1 cellular context compared by ENCODE assay signal in the genomic region with DNA sequence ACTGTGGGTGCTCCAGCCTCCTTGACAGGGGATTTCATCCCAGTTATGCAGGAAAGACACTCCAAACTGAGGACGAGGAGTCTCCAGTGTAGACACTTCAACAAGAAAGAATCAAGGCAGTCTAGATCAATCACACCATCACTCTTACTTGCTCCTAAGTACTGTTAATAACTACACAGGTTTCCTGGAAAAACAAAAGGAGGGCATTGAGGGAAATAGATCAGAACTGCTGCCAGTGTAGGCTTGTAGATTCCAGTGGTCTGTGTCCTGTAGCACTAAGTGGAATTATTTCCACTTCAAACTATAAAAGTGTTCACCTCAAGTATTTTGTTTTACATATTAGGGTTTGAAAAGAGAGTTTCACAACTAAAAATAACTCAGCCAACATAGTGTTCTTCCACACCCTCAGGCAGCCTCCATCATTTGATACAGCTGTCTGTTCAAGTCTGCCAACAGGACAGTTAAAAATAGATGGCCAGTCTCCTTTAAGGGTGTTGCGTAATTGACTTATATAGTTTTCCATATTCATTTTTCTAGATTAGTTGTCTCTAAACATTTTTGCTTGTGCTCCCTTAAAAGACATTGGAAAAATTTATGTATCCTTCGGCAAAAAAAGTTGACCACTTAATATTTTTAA.
TF ChIP-seq lines count a peak whose summit lies in the region.

No MANE protein-coding gene starts in this region.

TF ChIP-seq in H1, 55 proteins besides CTCF, POLR2A, EP300 and RAD21:
- no peak for TF ChIP-seq NANOG (IDR thresholded peaks at IDR 0.05; ENCODE audit: insufficient read depth, low read depth, low read length, poor library complexity, severe bottlenecking)
- TF ChIP-seq CEBPB (IDR thresholded peaks at IDR 0.05; ENCODE audit: low read depth, low read length), result peak; percentile 66
